Comparison of ENCODE assay signal across 9 cellular contexts in the genomic region with DNA sequence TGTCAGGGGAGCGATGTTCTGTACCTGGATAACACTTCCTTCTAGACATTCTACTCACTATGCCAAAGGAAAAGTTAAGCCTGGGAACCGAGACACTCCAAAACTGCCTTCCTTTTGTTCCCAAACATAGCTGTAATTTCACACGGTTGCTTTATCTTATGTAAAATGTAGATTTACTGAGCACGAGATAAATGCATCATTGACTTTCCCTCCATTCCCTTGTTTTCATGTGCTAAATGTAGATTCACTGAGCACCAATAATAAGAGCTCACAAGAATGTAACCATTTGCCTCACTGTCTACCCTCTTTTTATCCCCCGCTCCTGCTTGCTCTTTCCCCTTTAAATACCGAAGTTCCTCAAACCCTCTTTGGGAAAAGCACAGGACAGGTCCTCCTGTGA. TPM values are rescaled to one million over a fixed set of nuclear protein-coding genes. Genes with fewer than 3 reads are reported as not detected.
"Had no signal": no experiment of that assay in that cellular context is flagged by ENCODE, and none has a peak within 500 bp of the region (broad histone marks: within the 10 kb centered on the region; RNA-seq: fewer than 3 reads in every experiment).

No MANE protein-coding gene starts in this region.

- H3K4me3 Mint-ChIP-seq: H9, IgD-negative memory B cell had no signal

- DNase-seq: GOT3, H9, HCEC 1CT, KG1 had no signal

- FAIRE-seq: H54, HepG2 had no signal

- ATAC-seq: HepG2 had no signal

- H3K27me3 Mint-ChIP-seq: IgD-negative memory B cell had no signal

- H3K27ac ChIP-seq: HL-60 had no signal

RNA-seq across cellular contexts. Expression of a gene that starts 10.7 kb away (rescaled TPM):
- total RNA-seq: H9, HepG2, HT1080 had no signal
- polyA plus RNA-seq: IgD-negative memory B cell had no signal
